19 cellular contexts compared by ENCODE assay signal in genomic region chr14:67464856-67465255, GRCh38. TPM values are rescaled to one million over a fixed set of nuclear protein-coding genes. Genes with fewer than 3 reads are reported as not detected.
"Had no signal": no experiment of that assay in that cellular context is flagged by ENCODE, and none has a peak within 500 bp of the region (broad histone marks: within the 10 kb centered on the region; RNA-seq: fewer than 3 reads in every experiment).

No MANE protein-coding gene starts in this region.

- H3K36me3 ChIP-seq: lower lobe of right lung, prostate gland, right atrium auricular region, transverse colon had no signal

- DNase-seq: activated B cell treated with CpG ODN at 0.5 μM for 24 hours; activated CD8-positive, alpha-beta memory T cell treated with anti-CD3 and anti-CD28 coated beads, Interleukin-2, amount 50 U/mL, for 4 hours; activated T-cell treated with anti-CD3 and anti-CD28 coated beads, Interleukin-2, amount 50 U/mL, for 4 hours; anterior cingulate cortex; dorsolateral prefrontal cortex; foreskin melanocyte; glutamatergic neuron; hippocampal formation; islet precursor cell; lower lobe of right lung; transverse colon had no signal

- FAIRE-seq: colon had no signal

- H3K4me1 ChIP-seq: lower lobe of right lung, prostate gland had no signal

- ATAC-seq: lower lobe of right lung had no signal

- H3K9me3 Mint-ChIP-seq: activated B cell treated with CpG ODN at 0.5 μM for 24 hours; activated naive CD4-positive, alpha-beta T cell treated with anti-CD3 and anti-CD28 coated beads, Interleukin-2, amount 50 U/mL, for 72 hours; activated T-cell treated with anti-CD3 and anti-CD28 coated beads, Interleukin-2, amount 50 U/mL, for 4 hours; brain; stimulated activated naive CD8-positive, alpha-beta T cell treated with anti-CD3 and anti-CD28 coated beads, Interleukin-15, Interleukin-2, amounts not matched to agents 100 ng/mL and 50 ng/mL, for 24 hours had no signal

- H3K27ac ChIP-seq: lower lobe of right lung, prostate gland, right atrium auricular region, skin epidermis, transverse colon had no signal

- H3K4me3 Mint-ChIP-seq: activated B cell treated with CpG ODN at 0.5 μM for 24 hours; activated T-cell treated with anti-CD3 and anti-CD28 coated beads, Interleukin-2, amount 50 U/mL, for 4 hours; brain; stimulated activated naive CD8-positive, alpha-beta T cell treated with anti-CD3 and anti-CD28 coated beads, Interleukin-15, Interleukin-2, amounts not matched to agents 100 ng/mL and 50 ng/mL, for 24 hours had no signal

- H3K36me3 Mint-ChIP-seq: activated naive CD4-positive, alpha-beta T cell treated with anti-CD3 and anti-CD28 coated beads, Interleukin-2, amount 50 U/mL, for 72 hours; brain had no signal

- H3K9me3 ChIP-seq: lower lobe of right lung, prostate gland, right atrium auricular region, transverse colon had no signal

- H3K27ac Mint-ChIP-seq: activated B cell treated with CpG ODN at 0.5 μM for 24 hours; brain; stimulated activated naive CD8-positive, alpha-beta T cell treated with anti-CD3 and anti-CD28 coated beads, Interleukin-15, Interleukin-2, amounts not matched to agents 100 ng/mL and 50 ng/mL, for 24 hours had no signal

- H3K27me3 ChIP-seq: dorsolateral prefrontal cortex, right atrium auricular region, transverse colon had no signal

- H3K4me3 ChIP-seq: dorsolateral prefrontal cortex, lower lobe of right lung, prostate gland, right atrium auricular region, skin epidermis, transverse colon had no signal

- H3K27me3 Mint-ChIP-seq: activated B cell treated with CpG ODN at 0.5 μM for 24 hours; stimulated activated naive CD8-positive, alpha-beta T cell treated with anti-CD3 and anti-CD28 coated beads, Interleukin-15, Interleukin-2, amounts not matched to agents 100 ng/mL and 50 ng/mL, for 24 hours had no signal

RNA-seq across cellular contexts. Expression of gene PLEK2, which starts 52.9 kb away (rescaled TPM):
- total RNA-seq: activated B cell treated with CpG ODN at 0.5 μM for 24 hours had no signal
- polyA plus RNA-seq: neural cell had no signal
